15 cellular contexts compared by ENCODE assay signal in the genomic region with DNA sequence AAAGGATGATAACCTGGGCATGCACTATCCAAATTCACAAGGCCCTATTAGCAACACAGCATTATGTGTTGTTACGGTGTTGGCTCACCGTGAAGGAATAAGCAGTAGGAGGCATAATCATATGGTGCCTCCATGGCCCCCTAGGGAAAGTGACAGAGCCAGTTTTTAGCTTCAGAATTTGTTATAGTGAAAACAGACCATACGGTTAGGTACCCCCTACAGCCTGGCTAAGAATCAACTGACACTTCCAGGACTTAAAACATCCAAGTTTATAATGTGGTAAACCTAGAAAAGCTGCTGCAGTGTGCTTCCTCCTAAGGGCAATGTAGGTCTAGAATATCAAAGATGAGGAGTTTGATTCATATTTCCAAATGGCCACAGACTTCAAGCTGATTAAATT.
"Had no signal": no experiment of that assay in that cellular context is flagged by ENCODE, and none has a peak within 500 bp of the region (broad histone marks: within the 10 kb centered on the region; RNA-seq: fewer than 3 reads in every experiment).

No MANE protein-coding gene starts in this region.

- FAIRE-seq: kidney, small intestine had no signal

- DNase-seq: dermis blood vessel endothelial cell; esophagus squamous epithelium; foreskin melanocyte; head of caudate nucleus; kidney; left cardiac atrium; left ventricle myocardium inferior; lower lobe of right lung; natural killer cell; ovary; right cardiac atrium; small intestine; stimulated activated CD4-positive, alpha-beta T cell treated with anti-CD3 and anti-CD28 coated beads, Interleukin-2, amount 100 ng/mL, for 48 hours; stimulated activated naive CD4-positive, alpha-beta T cell treated with Interleukin-2 at 50 U/mL for 16 hours; trophoblast cell had no signal
